Comparison of ENCODE assay signal across 8 cellular contexts in genomic region chr18:9771261-9771976, GRCh38.
DNase-seq lines count a peak whose midpoint lies in the region; ATAC-seq, FAIRE-seq and TF ChIP-seq lines count a peak whose summit lies in the region.

No MANE protein-coding gene starts in this region.

- peak overlapping the region; percentile 70 for H3K4me2 ChIP-seq in HepG2 (ENCODE audit: low read depth, low read length)

- H3K27me3 ChIP-seq in MG63 (no peaks in the 10 kb centered on the region), colonic mucosa (no peaks in the 10 kb centered on the region), HepG2 (ENCODE audit: control insufficient read depth in 1 of 2, insufficient read depth in 2 of 2, low read length in 2 of 2) (peaks cover 0 to 5% of the 10 kb centered on the region in 2 experiments; a peak in 1 of 5 replicates)

- peak; percentile 90 for TF ChIP-seq RAD21 in HepG2 (CRISPR knock-in tag; IDR thresholded peaks at IDR 0.05)

- TF ChIP-seq EP300 in HepG2 (IDR thresholded peaks at IDR 0.05; ENCODE audit: low read depth in 2 of 2, low read length in 2 of 2) = no peak
- no peak for TF ChIP-seq EP300 in HepG2 (CRISPR knock-in tag; IDR thresholded peaks at IDR 0.05; ENCODE audit: borderline replicate concordance)

- no peaks in the 10 kb centered on the region for H4K20me1 ChIP-seq in HepG2 (ENCODE audit: insufficient read depth, low read length)

- H3K4me3 ChIP-seq in MG63 (no peak overlapping the region), colonic mucosa (no peak overlapping the region), HepG2 (replicated peaks in 1 of 3; ENCODE audit: insufficient read depth in 1 of 3, low read depth in 2 of 3, low read length in 3 of 3) (peak overlapping the region in 1 of 3 experiments; percentile 51; a peak in 2 of 6 replicates)

- peak; percentile 28 for FAIRE-seq in HepG2 (lab: Jason Lieb, UNC)

- no peak for TF ChIP-seq POLR2A in HepG2 (IDR thresholded peaks at IDR 0.05; ENCODE audit: insufficient read depth in 1 of 2, low read depth in 2 of 2, low read length in 2 of 2)

- TF ChIP-seq CTCF in colonic mucosa (IDR thresholded peaks at IDR 0.05) (peak; percentile 94), HepG2 (CRISPR knock-in tag; IDR thresholded peaks at IDR 0.05) (peak; percentile 96)

- H2AFZ ChIP-seq in HepG2 (ENCODE audit: low read length) = no peak overlapping the region

- BruUV-seq in HepG2 (replicated peaks; lab: Mats Ljungman, UMichigan) = no TSS peak

- CTCF ChIA-PET in HepG2 (lab: Yijun Ruan, JAX; ENCODE audit: low intra/inter-chr PET ratio, low total read pairs) = interaction anchor here (2.9 kb wide), 1 partner anchor 196 kb away, joined by 27 read pairs; no protein-coding TSS in a partner anchor

- 15% methylated on average over 17 of the region's 18 CpGs for WGBS in HepG2 (ENCODE audit: low lambda C conversion rate)

- no peaks in the 10 kb centered on the region for H3K4me1 ChIP-seq in colonic mucosa
- H3K4me1 ChIP-seq in HepG2 (ENCODE audit: insufficient read depth, low read length) = peaks cover 17% of the 10 kb centered on the region

- no peak overlapping the region for H3K9ac ChIP-seq in colonic mucosa (ENCODE audit: low read depth in 2 of 2, low read length in 2 of 2)
- no peak overlapping the region for H3K9ac ChIP-seq in HepG2 (ENCODE audit: insufficient read depth, low read depth, low read length)

- H3K36me3 ChIP-seq in MG63 (no peaks in the 10 kb centered on the region), colonic mucosa (no peaks in the 10 kb centered on the region), HepG2 (replicated peaks in 1 of 2; ENCODE audit: control insufficient read depth in 1 of 2, insufficient read depth in 2 of 2, low read length in 2 of 2) (no peaks in the 10 kb centered on the region)

- in situ Hi-C loops in HepG2 (cut with HindIII; ENCODE audit: extremely low pct_ligation_motif_present, low pct_unique_long_range_greater_than_20kb) = no loop called here

- no peaks in the 10 kb centered on the region for H3K79me2 ChIP-seq in HepG2 (ENCODE audit: insufficient read depth, low read length)

- no peaks in the 10 kb centered on the region for H3K9me3 ChIP-seq in MG63
- no peaks in the 10 kb centered on the region for H3K9me3 ChIP-seq in colonic mucosa
- no peaks in the 10 kb centered on the region for H3K9me3 ChIP-seq in HepG2 (ENCODE audit: low read length)

- ATAC-seq in HepG2 = peak; percentile 99

- intact Hi-C loops in colonic mucosa (cut with DNase I) (no loop called here), HepG2 (cut with micrococcal nuclease; ENCODE audit: unreplicated experiment) (loop anchor here (2.0 to 10.0 kb wide), 2 partner anchors 87 to 197 kb away; no protein-coding TSS in a partner anchor)

- no peak overlapping the region for H3K27ac ChIP-seq in colonic mucosa
- H3K27ac ChIP-seq in HepG2 (ENCODE audit: extremely low read length, insufficient read depth, low read length) = no peak overlapping the region

- POLR2A ChIA-PET in HepG2 (lab: Yijun Ruan, JAX) = no interaction called here

- peak; percentile 85 for DNase-seq in Ammon's horn (ENCODE audit: low spot score)
- peak; percentile 24 for DNase-seq in GM19240 (ENCODE audit: insufficient read length, low spot score)
- DNase-seq in MG63 = peak; percentile 76
- peak; percentile 71 for DNase-seq in activated CD4-positive, CD25-positive, alpha-beta regulatory T cell treated with anti-CD3 and anti-CD28 coated beads, Interleukin-2, amount 50 U/mL, for 72 hours
- peak; percentile 87 for DNase-seq in colonic mucosa
- DNase-seq in HepG2 (ENCODE audit: low spot score) = peak; percentile 53
- DNase-seq in stimulated activated CD4-positive, alpha-beta T cell treated with anti-CD3 and anti-CD28 coated beads, Interleukin-2, amount 100 ng/mL, for 48 hours = peak; percentile 62 to 68
- DNase-seq in T1000 (lab: John Stamatoyannopoulos, UW) = no peak

TF ChIP-seq in HepG2, 621 proteins besides CTCF, POLR2A, EP300 and RAD21 (continues in another document):
- TF ChIP-seq SPEN (CRISPR knock-in tag; IDR thresholded peaks at IDR 0.05; ENCODE audit: low read depth) (no peak), NCOA1 (CRISPR knock-in tag; IDR thresholded peaks at IDR 0.05) (no peak), ZFP41 (CRISPR knock-in tag; IDR thresholded peaks at IDR 0.05; ENCODE audit: borderline replicate concordance) (no peak), ZNF205 (CRISPR knock-in tag; IDR thresholded peaks at IDR 0.05) (no peak), GPN1 (CRISPR knock-in tag; IDR thresholded peaks at IDR 0.05; ENCODE audit: borderline replicate concordance) (no peak), ZNF607 (CRISPR knock-in tag; IDR thresholded peaks at IDR 0.05; ENCODE audit: borderline replicate concordance) (no peak), TARDBP (CRISPR knock-in tag; IDR thresholded peaks at IDR 0.05) (no peak), MYPOP (CRISPR knock-in tag; IDR thresholded peaks at IDR 0.05) (no peak; the same call in 1 of the 2 replicates), ZNF605 (CRISPR knock-in tag; IDR thresholded peaks at IDR 0.05) (peak; percentile 7; the same call in 1 of the 2 replicates), PAWR (CRISPR knock-in tag; IDR thresholded peaks at IDR 0.05; ENCODE audit: borderline replicate concordance) (no peak), ZNF710 (CRISPR knock-in tag; IDR thresholded peaks at IDR 0.05; ENCODE audit: borderline replicate concordance) (no peak), MED8 (CRISPR knock-in tag; IDR thresholded peaks at IDR 0.05; ENCODE audit: insufficient replicate concordance) (no peak), KDM4B (CRISPR knock-in tag; IDR thresholded peaks at IDR 0.05) (no peak), RBAK (CRISPR knock-in tag; IDR thresholded peaks at IDR 0.05) (no peak; the same call in 1 of the 2 replicates), CSRNP2 (CRISPR knock-in tag; conservative IDR thresholded peaks at IDR 0.05; ENCODE audit: low read depth) (no peak)
